In genomic region chr18:3015851-3016250, GRCh38 we compare ENCODE assay signal across 9 cellular contexts. TPM values are rescaled to one million over a fixed set of nuclear protein-coding genes. Genes with fewer than 3 reads are reported as not detected.
DNase-seq lines count a peak whose midpoint lies in the region; ATAC-seq and TF ChIP-seq lines count a peak whose summit lies in the region.
"Had no signal": no experiment of that assay in that cellular context is flagged by ENCODE, and none has a peak within 500 bp of the region (broad histone marks: within the 10 kb centered on the region; RNA-seq: fewer than 3 reads in every experiment).

No MANE protein-coding gene starts in this region.

- no peaks in the 10 kb centered on the region for H3K9me3 Mint-ChIP-seq in activated naive CD4-positive, alpha-beta T cell treated with anti-CD3 and anti-CD28 coated beads, Interleukin-2, amount 10 ng/mL, durations not matched to agents 7 days and 5 days
- H3K9me3 Mint-ChIP-seq in activated naive CD4-positive, alpha-beta T cell treated with anti-CD3 and anti-CD28 coated beads, Interleukin-2, amount 50 U/mL, for 72 hours = no peaks in the 10 kb centered on the region

- no peaks in the 10 kb centered on the region for H3K27me3 ChIP-seq in lower lobe of right lung (ENCODE audit: low read depth)
- H3K27me3 ChIP-seq in tibial nerve = no peaks in the 10 kb centered on the region

- peaks cover 9% of the 10 kb centered on the region for H3K27me3 Mint-ChIP-seq in activated naive CD4-positive, alpha-beta T cell treated with anti-CD3 and anti-CD28 coated beads, Interleukin-2, amount 10 ng/mL, durations not matched to agents 7 days and 5 days

- peak overlapping the region; percentile 5 for H3K4me3 Mint-ChIP-seq in activated naive CD4-positive, alpha-beta T cell treated with anti-CD3 and anti-CD28 coated beads, Interleukin-2, amount 10 ng/mL, durations not matched to agents 7 days and 5 days

- no peak for DNase-seq in activated naive CD4-positive, alpha-beta T cell treated with anti-CD3 and anti-CD28 coated beads, Interleukin-2, amount 10 ng/mL, durations not matched to agents 7 days and 5 days
- DNase-seq in activated naive CD4-positive, alpha-beta T cell treated with anti-CD3 and anti-CD28 coated beads, Interleukin-2, amount 50 U/mL, for 72 hours (ENCODE audit: low spot score in 2 of 2) = no peak
- DNase-seq in lower lobe of right lung (no peak), tibial nerve (ENCODE audit: low spot score in 2 of 2) (no peak), foreskin melanocyte (no peak), epidermal melanocyte (ENCODE audit: insufficient read length, low spot score) (no peak)
- DNase-seq: NCI-H446 treated with DMSO at 0.1 percent for 48 hours had no signal

- H3K4me1 Mint-ChIP-seq in activated naive CD4-positive, alpha-beta T cell treated with anti-CD3 and anti-CD28 coated beads, Interleukin-2, amount 10 ng/mL, durations not matched to agents 7 days and 5 days = peaks cover 50% of the 10 kb centered on the region

- CTCF ChIA-PET in activated naive CD4-positive, alpha-beta T cell treated with anti-CD3 and anti-CD28 coated beads, Interleukin-2, amount 10 ng/mL, durations not matched to agents 7 days and 5 days (lab: Charles Lee) = interaction anchor here (1.1 to 7.9 kb wide), 2 partner anchors 22 to 46 kb away, joined by 3 to 80 read pairs; no protein-coding TSS in a partner anchor

- H3K4me3 ChIP-seq in lower lobe of right lung (no peak overlapping the region), tibial nerve (no peak overlapping the region)

- TF ChIP-seq EP300 in tibial nerve (IDR thresholded peaks at IDR 0.05) = no peak

- WGBS in tibial nerve, 2 donors = 87% methylated on average over 4 of the region's 4 CpGs

- peak overlapping the region; percentile 16 for H3K27ac Mint-ChIP-seq in activated naive CD4-positive, alpha-beta T cell treated with anti-CD3 and anti-CD28 coated beads, Interleukin-2, amount 10 ng/mL, durations not matched to agents 7 days and 5 days
- peak overlapping the region in 1 of 2 donors; percentile 18 for H3K27ac Mint-ChIP-seq in activated naive CD4-positive, alpha-beta T cell treated with anti-CD3 and anti-CD28 coated beads, Interleukin-2, amount 50 U/mL, for 72 hours

- intact Hi-C loops in lower lobe of right lung (cut with DNase I) = no loop called here

- H3K36me3 Mint-ChIP-seq in activated naive CD4-positive, alpha-beta T cell treated with anti-CD3 and anti-CD28 coated beads, Interleukin-2, amount 10 ng/mL, durations not matched to agents 7 days and 5 days = peaks cover 14% of the 10 kb centered on the region
- H3K36me3 Mint-ChIP-seq in activated naive CD4-positive, alpha-beta T cell treated with anti-CD3 and anti-CD28 coated beads, Interleukin-2, amount 50 U/mL, for 72 hours = peaks cover 14 to 16% of the 10 kb centered on the region in 2 donors

- H3K27ac ChIP-seq in angular gyrus (ENCODE audit: low read depth, low read length) = peak overlapping the region; percentile 37
- H3K27ac ChIP-seq in lower lobe of right lung = peak overlapping the region; percentile 85
- H3K27ac ChIP-seq in tibial nerve = peak overlapping the region in 3 of 4 donors; percentile 23 to 97 (median 87)

- H3K4me1 ChIP-seq in lower lobe of right lung = peaks cover 45% of the 10 kb centered on the region
- peaks cover 0 to 48% (median 31%) of the 10 kb centered on the region in 4 donors for H3K4me1 ChIP-seq in tibial nerve

- TF ChIP-seq CTCF in lower lobe of right lung (IDR thresholded peaks at IDR 0.05) (no peak), tibial nerve (IDR thresholded peaks at IDR 0.05) (no peak)

- no peaks in the 10 kb centered on the region for H3K9me3 ChIP-seq in lower lobe of right lung
- no peaks in the 10 kb centered on the region for H3K9me3 ChIP-seq in tibial nerve

- TF ChIP-seq POLR2A in tibial nerve (IDR thresholded peaks at IDR 0.05) = no peak

- no peak for ATAC-seq in activated naive CD4-positive, alpha-beta T cell treated with anti-CD3 and anti-CD28 coated beads, Interleukin-2, amount 50 U/mL, for 72 hours
- ATAC-seq in lower lobe of right lung (no peak), GM18502 (IDR thresholded peaks at IDR 0.05; ENCODE audit: poor library complexity, unreplicated experiment) (no peak)

- H3K36me3 ChIP-seq in lower lobe of right lung = no peaks in the 10 kb centered on the region
- no peaks in the 10 kb centered on the region for H3K36me3 ChIP-seq in tibial nerve

RNA-seq across cellular contexts. Expression of gene LPIN2, which starts 2.9 kb away (rescaled TPM):
- 100 to 1,000 TPM in 1 of 2 donors, 10 to 100 TPM in 1; 66.0 to 113 TPM for total RNA-seq in activated naive CD4-positive, alpha-beta T cell treated with anti-CD3 and anti-CD28 coated beads, Interleukin-2, amount 50 U/mL, for 72 hours
- total RNA-seq in lower lobe of right lung (51.1 TPM), tibial nerve (10 to 100 TPM; 22.7 to 29.3 (median 25.8) TPM)

Comparison
In these comparisons a context has a peak if more than half of its experiments do, and no peak if none do; other contexts are left out.
1. H3K27ac ChIP-seq: peak in every context shown above with its lines; median percentile 87 in tibial nerve; 85 in lower lobe of right lung; 37 in angular gyrus.